In genomic region chr6:137692308-137692707, GRCh38 we compare ENCODE assay signal across 21 cellular contexts.
"Had no signal": no experiment of that assay in that cellular context is flagged by ENCODE, and none has a peak within 500 bp of the region (broad histone marks: within the 10 kb centered on the region; RNA-seq: fewer than 3 reads in every experiment).

No MANE protein-coding gene starts in this region.

- ATAC-seq: effector memory CD8-positive, alpha-beta T cell; gastrocnemius medialis; heart right ventricle; left cardiac atrium; left lung; left ventricle myocardium superior; mucosa of descending colon had no signal

- H3K9me3 Mint-ChIP-seq: dendritic cell treated with granulocyte-macrophage colony-stimulating factor and Interleukin-4, amounts not matched to agents 40 ng/mL and 50 ng/mL, for 4 days; effector memory CD8-positive, alpha-beta T cell; endodermal cell; mesothelial cell of epicardium had no signal

- H3K36me3 ChIP-seq: colonic mucosa, esophagus squamous epithelium, gastrocnemius medialis, heart right ventricle, left lung had no signal

- H3K27ac ChIP-seq: colonic mucosa, esophagus squamous epithelium, gastrocnemius medialis, left lung had no signal

- H3K4me1 Mint-ChIP-seq: memory B cell had no signal

- DNase-seq: cerebellar nuclear complex; colonic mucosa; cortex of kidney; effector CD8-positive, alpha-beta T cell; effector memory CD8-positive, alpha-beta T cell; endodermal cell; esophagus squamous epithelium; gastrocnemius medialis; heart right ventricle; hippocampal formation; left cardiac atrium; left lung; left ventricle myocardium superior; mesendoderm; mucosa of descending colon had no signal

- H3K4me3 Mint-ChIP-seq: dendritic cell treated with granulocyte-macrophage colony-stimulating factor and Interleukin-4, amounts not matched to agents 40 ng/mL and 50 ng/mL, for 4 days; effector memory CD8-positive, alpha-beta T cell; endodermal cell; memory B cell; mesothelial cell of epicardium had no signal

- H3K36me3 Mint-ChIP-seq: memory B cell, mesothelial cell of epicardium had no signal

- FAIRE-seq: endometrium, islet of Langerhans had no signal

- H3K27me3 ChIP-seq: colonic mucosa, esophagus squamous epithelium, gastrocnemius medialis, heart right ventricle, left lung had no signal

- H3K4me3 ChIP-seq: colonic mucosa, esophagus squamous epithelium, gastrocnemius medialis, heart right ventricle, left lung, lung, mucosa of descending colon had no signal

- H3K27ac Mint-ChIP-seq: dendritic cell treated with granulocyte-macrophage colony-stimulating factor and Interleukin-4, amounts not matched to agents 40 ng/mL and 50 ng/mL, for 4 days; effector memory CD8-positive, alpha-beta T cell; endodermal cell; memory B cell; mesothelial cell of epicardium had no signal

- H3K9me3 ChIP-seq: colonic mucosa, esophagus squamous epithelium, gastrocnemius medialis, heart right ventricle, left lung, mucosa of descending colon had no signal
